9 cellular contexts compared by ENCODE assay signal in the genomic region with DNA sequence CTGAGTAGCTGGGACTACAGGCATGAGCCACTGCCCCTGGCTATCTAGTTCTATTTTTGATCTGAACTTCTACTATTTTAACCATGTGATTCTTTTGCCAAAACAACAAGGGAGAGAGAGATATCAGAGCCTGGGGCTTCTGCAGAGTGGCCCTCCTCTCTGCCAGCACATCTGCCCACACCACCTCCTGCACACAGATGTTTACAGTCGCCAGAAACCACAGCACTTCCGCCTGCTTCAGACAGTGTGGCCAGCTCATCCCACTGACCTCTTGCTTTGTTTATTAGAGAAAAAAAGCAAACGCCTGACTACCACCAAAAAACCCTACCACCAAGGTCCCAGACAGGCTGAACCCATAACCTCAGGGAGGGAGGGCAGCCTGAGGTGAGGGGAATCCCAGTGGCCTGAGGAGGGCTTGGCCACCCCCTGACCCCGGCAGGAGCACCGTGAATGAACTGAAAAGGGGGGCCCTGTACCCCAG.
A peak's percentile ranks its signal among the peaks of the same experiment; 100 is the strongest.
DNase-seq lines count a peak whose midpoint lies in the region; ATAC-seq lines count a peak whose summit lies in the region.
"Had no signal": no experiment of that assay in that cellular context is flagged by ENCODE, and none has a peak within 500 bp of the region (broad histone marks: within the 10 kb centered on the region; RNA-seq: fewer than 3 reads in every experiment).

No MANE protein-coding gene starts in this region.

- no peaks in the 10 kb centered on the region for H4K20me1 ChIP-seq in BLaER1

- H3K27ac ChIP-seq in BLaER1 = 0 out of 2 replicates have a peak overlapping the region, but pooled peaks have one; percentile 37
- H3K27ac ChIP-seq: pancreas had no signal

- H3K9me3 ChIP-seq in BLaER1 (no peaks in the 10 kb centered on the region), MG63 (no peaks in the 10 kb centered on the region)
- H3K9me3 ChIP-seq: pancreas had no signal

- peak overlapping the region; percentile 39 for H3K4me2 ChIP-seq in BLaER1

- DNase-seq in MG63 (peak; percentile 93), foreskin melanocyte (peak; percentile 83), DMS79 treated with DMSO at 0.1 percent for 48 hours (lab: John Stamatoyannopoulos, UW) (no peak), T-helper 9 cell (no peak)

- H3K36me3 ChIP-seq in BLaER1 = no peaks in the 10 kb centered on the region
- no peaks in the 10 kb centered on the region for H3K36me3 ChIP-seq in MG63
- H3K36me3 ChIP-seq: pancreas had no signal

- H3K4me3 ChIP-seq in BLaER1 (no peak overlapping the region), MG63 (no peak overlapping the region)
- H3K4me3 ChIP-seq: pancreas had no signal

- ATAC-seq in GM21515 (IDR thresholded peaks at IDR 0.05; ENCODE audit: unreplicated experiment) (peak; percentile 76), HG02852 (IDR thresholded peaks at IDR 0.05; ENCODE audit: unreplicated experiment) (no peak), HG03469 (IDR thresholded peaks at IDR 0.05; ENCODE audit: unreplicated experiment) (no peak)

- H3K27me3 ChIP-seq in BLaER1 = no peaks in the 10 kb centered on the region
- no peaks in the 10 kb centered on the region for H3K27me3 ChIP-seq in MG63
- H3K27me3 ChIP-seq: pancreas had no signal

- peak overlapping the region; percentile 30; the same call in 1 of the 2 replicates for H3K9ac ChIP-seq in BLaER1

- H3K4me1 ChIP-seq in BLaER1 = peaks cover 15% of the 10 kb centered on the region
- H3K4me1 ChIP-seq: pancreas had no signal

Comparison
In these comparisons a context has a peak if more than half of its experiments do, and no peak if none do; other contexts are left out.
1. DNase-seq: peak in MG63 (single experiment) and foreskin melanocyte (single experiment); none in DMS79 treated with DMSO at 0.1 percent for 48 hours (single experiment) and T-helper 9 cell (single experiment).